8 cellular contexts compared by ENCODE assay signal in genomic region chr1:16643476-16644178, GRCh38. TPM values are rescaled to one million over a fixed set of nuclear protein-coding genes. Genes with fewer than 3 reads are reported as not detected.
DNase-seq lines count a peak whose midpoint lies in the region; ATAC-seq and TF ChIP-seq lines count a peak whose summit lies in the region.
"Not testable (repeated sequence)": the region's sequence is repeated elsewhere in the genome, so short reads cannot be mapped to it uniquely, and the experiment has no call there.

No MANE protein-coding gene starts in this region.

- not testable (repeated sequence) for TF ChIP-seq CTCF in HFF-Myc (IDR thresholded peaks at IDR 0.05; ENCODE audit: low read depth, low read length, missing control alignments); WI38 (IDR thresholded peaks at IDR 0.05; ENCODE audit: low read depth, low read length); mammary epithelial cell (conservative IDR thresholded peaks at IDR 0.05 in 1 of 2, IDR thresholded peaks at IDR 0.05 in 1 of 2; ENCODE audit: extremely low read depth in 1 of 2, insufficient read depth in 1 of 2, low read depth in 1 of 2, low read length in 2 of 2); left ventricle myocardium inferior (IDR thresholded peaks at IDR 0.05; ENCODE audit: borderline replicate concordance); neural progenitor cell (IDR thresholded peaks at IDR 0.05); thoracic aorta (IDR thresholded peaks at IDR 0.05)

- H3K4me3 ChIP-seq in HFF-Myc (replicated peaks; ENCODE audit: low read depth, low read length) (peak overlapping the region; percentile 94), WI38 (ENCODE audit: low read depth, low read length) (peak overlapping the region; percentile 100), mammary epithelial cell (replicated peaks in 1 of 3; ENCODE audit: insufficient read depth in 1 of 3, low read depth in 2 of 3, low read length in 3 of 3) (peak overlapping the region; percentile 73 to 83 (median 74)), left ventricle myocardium inferior (peak overlapping the region; percentile 74), neural progenitor cell (peak overlapping the region; percentile 56), thoracic aorta (peak overlapping the region; percentile 86)

- intact Hi-C loops in mammary epithelial cell (cut with micrococcal nuclease) = loop anchor here (1.0 kb wide), 1 partner anchor 19 kb away; no protein-coding TSS in a partner anchor
- intact Hi-C loops in left ventricle myocardium inferior (cut with micrococcal nuclease) = not testable (repeated sequence)

- not testable (repeated sequence) for H4K20me1 ChIP-seq in mammary epithelial cell (ENCODE audit: insufficient read depth, low read length); neural progenitor cell (ENCODE audit: low read depth)

- peaks cover 15% of the 10 kb centered on the region for H3K4me1 ChIP-seq in mammary epithelial cell (ENCODE audit: insufficient read depth, low read length)
- peaks cover 41% of the 10 kb centered on the region for H3K4me1 ChIP-seq in left ventricle myocardium inferior
- H3K4me1 ChIP-seq in neural progenitor cell = peaks cover 17% of the 10 kb centered on the region
- peaks cover 9 to 30% of the 10 kb centered on the region in 2 donors for H3K4me1 ChIP-seq in thoracic aorta (ENCODE audit: control insufficient read depth in 1 of 2, low read depth in 2 of 2)

- peak overlapping the region; percentile 75 for H3K9ac ChIP-seq in mammary epithelial cell (ENCODE audit: insufficient read depth, low read length)
- peak overlapping the region; percentile 68 for H3K9ac ChIP-seq in neural progenitor cell

- not testable (repeated sequence) for H3K4me1 Mint-ChIP-seq in neural progenitor cell

- ATAC-seq in thoracic aorta (ENCODE audit: insufficient number of reproducible peaks, low FRiP score, low read depth) = not testable (repeated sequence)

- DNase-seq in GM04503 (ENCODE audit: low read depth) (peak; percentile 6), LHCN-M2 (ENCODE audit: low read depth) (peak; percentile 36), left ventricle myocardium inferior (peak; percentile 15), neural progenitor cell (ENCODE audit: low spot score) (peak; percentile 65)
- not testable (repeated sequence) for DNase-seq in HFF-Myc (ENCODE audit: extremely low read depth, low read depth); mammary epithelial cell; thoracic aorta (ENCODE audit: low spot score)

- H3K27ac Mint-ChIP-seq in neural progenitor cell = not testable (repeated sequence)

- H3K9me3 Mint-ChIP-seq in neural progenitor cell = not testable (repeated sequence)

- not testable (repeated sequence) for H3K27me3 ChIP-seq in mammary epithelial cell (ENCODE audit: insufficient read depth, low read length); left ventricle myocardium inferior (ENCODE audit: low read depth); thoracic aorta (replicated peaks; ENCODE audit: insufficient read depth)
- H3K27me3 ChIP-seq in neural progenitor cell = peaks cover 14% of the 10 kb centered on the region

- not testable (repeated sequence) for BruUV-seq in mammary epithelial cell (replicated peaks; lab: Mats Ljungman, UMichigan)

- H3K27ac ChIP-seq in mammary epithelial cell (ENCODE audit: insufficient read depth, low read depth, low read length) (peak overlapping the region; percentile 53), left ventricle myocardium inferior (replicated peaks) (peak overlapping the region; percentile 85)
- H3K27ac ChIP-seq in neural progenitor cell, thoracic aorta: not testable (repeated sequence)

- not testable (repeated sequence) for H3F3A ChIP-seq in neural progenitor cell (ENCODE audit: low read depth)

- H3K4me3 Mint-ChIP-seq in neural progenitor cell = not testable (repeated sequence)

- CTCF ChIA-PET in mammary epithelial cell (lab: Charles Lee; ENCODE audit: low non-redundant PET) = not testable (repeated sequence)

- not testable (repeated sequence) for H3K36me3 ChIP-seq in mammary epithelial cell (ENCODE audit: insufficient read depth, low read length); left ventricle myocardium inferior; neural progenitor cell; thoracic aorta

- peak overlapping the region; percentile 93 for H3K4me2 ChIP-seq in mammary epithelial cell (ENCODE audit: insufficient read depth, low read depth, low read length)
- peak overlapping the region; percentile 79 for H3K4me2 ChIP-seq in neural progenitor cell

- peak overlapping the region; percentile 98 for H2AFZ ChIP-seq in mammary epithelial cell (ENCODE audit: low read depth, low read length)
- peak overlapping the region; percentile 91 for H2AFZ ChIP-seq in neural progenitor cell (replicated peaks)

- not testable (repeated sequence) for H3K36me3 Mint-ChIP-seq in neural progenitor cell

- not testable (repeated sequence) for H3K9me3 ChIP-seq in mammary epithelial cell (replicated peaks; ENCODE audit: insufficient read depth, low read length); left ventricle myocardium inferior (replicated peaks); neural progenitor cell (ENCODE audit: low read depth); thoracic aorta

- dilution Hi-C loops in mammary epithelial cell (cut with HindIII; ENCODE audit: low sequenced_read_pairs) = not testable (repeated sequence)

- in situ Hi-C loops in mammary epithelial cell (cut with MboI; ENCODE audit: low sequenced_read_pairs in 2 of 2) = loop anchor here in 1 of 2 donors (25.0 kb wide), 1 partner anchor 394 kb away; no protein-coding TSS in a partner anchor

- H3K79me2 ChIP-seq in mammary epithelial cell (ENCODE audit: insufficient read depth, low read length) = peaks cover 43% of the 10 kb centered on the region
- H3K79me2 ChIP-seq in neural progenitor cell (ENCODE audit: low read depth) = peaks cover 48% of the 10 kb centered on the region

- 13% methylated on average over 11 of the region's 11 CpGs for WGBS in mammary epithelial cell (ENCODE audit: low coverage, missing lambda C conversion rate)

- not testable (repeated sequence) for H3K27me3 Mint-ChIP-seq in neural progenitor cell (ENCODE audit: insufficient read depth, low read depth)

RNA-seq across cellular contexts. Expression of gene RNU1-3, which starts 23.1 kb away (rescaled TPM):
- total RNA-seq in LHCN-M2 (2014; rRNA removed) = under 0.01 TPM in 1 of 2 replicates, not detected in the other
- 19.4 TPM for polyA plus RNA-seq in LHCN-M2 (2012)
- 1,000 to 10,000 TPM in 1 of 2 donors, under 1 TPM in 1; under 0.01 to 1,042 TPM for total RNA-seq in mammary epithelial cell
- not detected for polyA plus RNA-seq in mammary epithelial cell
- polyA minus RNA-seq in mammary epithelial cell = under 0.01 TPM
- total RNA-seq in left ventricle myocardium inferior = 6,072 TPM
- under 0.01 TPM in 2 replicates for total RNA-seq in neural progenitor cell (ENCODE audit: low replicate concordance)
- under 1 TPM; under 0.01 TPM for total RNA-seq in thoracic aorta

RNA-seq across cellular contexts. Expression of gene NBPF1, which starts 30.3 kb away (rescaled TPM):
- 23.0 and 24.9 TPM in 2 replicates for total RNA-seq in LHCN-M2 (2014; rRNA removed)
- 11.4 TPM for polyA plus RNA-seq in LHCN-M2 (2012)
- 10 to 100 TPM; 22.7 to 31.9 TPM for total RNA-seq in mammary epithelial cell
- polyA plus RNA-seq in mammary epithelial cell = 9.1 TPM
- 16.6 TPM for polyA minus RNA-seq in mammary epithelial cell
- 9.7 TPM for total RNA-seq in left ventricle myocardium inferior
- total RNA-seq in neural progenitor cell (ENCODE audit: low replicate concordance) = 54.9 and 69.9 TPM in 2 replicates
- total RNA-seq in thoracic aorta = 10 to 100 TPM; 21.0 to 63.2 TPM
